Comparison of ENCODE assay signal across 18 cellular contexts in the genomic region with DNA sequence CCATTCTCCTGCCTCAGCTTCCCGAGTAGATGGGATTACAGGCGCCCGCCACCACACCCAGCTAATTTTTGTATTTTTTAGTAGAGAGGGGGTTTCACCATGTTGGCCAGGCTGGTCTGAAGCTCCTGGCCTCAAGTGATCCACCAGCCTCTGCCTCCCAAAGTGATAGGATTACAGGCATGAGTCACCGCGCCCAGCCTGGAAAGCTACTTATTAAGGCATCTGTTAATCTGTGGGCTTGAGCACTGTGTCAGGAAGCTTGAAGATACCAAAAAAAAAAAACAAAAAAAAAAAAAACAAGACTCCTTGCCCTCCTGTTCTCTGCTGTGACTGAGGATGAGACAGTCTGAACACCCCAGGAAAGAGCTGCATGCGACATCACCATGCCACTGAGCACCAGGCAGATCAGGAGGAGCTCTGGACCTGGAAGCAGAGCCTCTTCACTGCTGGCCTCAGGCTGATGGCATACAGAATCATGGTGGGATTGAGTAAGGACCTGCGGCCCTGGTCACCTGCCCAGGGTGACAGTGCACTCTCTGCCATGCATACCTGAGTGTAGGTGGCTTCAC.
A peak's percentile ranks its signal among the peaks of the same experiment; 100 is the strongest.
DNase-seq lines count a peak whose midpoint lies in the region; ATAC-seq and TF ChIP-seq lines count a peak whose summit lies in the region.
"Had no signal": no experiment of that assay in that cellular context is flagged by ENCODE, and none has a peak within 500 bp of the region (broad histone marks: within the 10 kb centered on the region; RNA-seq: fewer than 3 reads in every experiment).

No MANE protein-coding gene starts in this region.

- in situ Hi-C loops in brain microvascular endothelial cell (cut with HindIII; ENCODE audit: low pct_ligation_motif_present, low sequenced_read_pairs): no loop called here

- no peak for TF ChIP-seq EP300 in sigmoid colon (IDR thresholded peaks at IDR 0.05)

- H3K27me3 ChIP-seq in brain microvascular endothelial cell (replicated peaks) (no peaks in the 10 kb centered on the region), sigmoid colon (no peaks in the 10 kb centered on the region)
- H3K27me3 ChIP-seq: ascending aorta; BLaER1 treated with 17β-estradiol and CSF1 and Interleukin-3, amounts not matched to agents 10 nM and 100 nM; colonic mucosa; ovary had no signal

- ATAC-seq in HG03460 (IDR thresholded peaks at IDR 0.05; ENCODE audit: unreplicated experiment): no peak
- no peak for ATAC-seq in HG02938 (IDR thresholded peaks at IDR 0.05; ENCODE audit: unreplicated experiment)

- peak; percentile 71 for DNase-seq in EL
- peak; percentile 62 for DNase-seq in M059J (ENCODE audit: low read depth)
- DNase-seq in brain microvascular endothelial cell: peak; percentile 26
- DNase-seq in sigmoid colon: peak; percentile 45
- DNase-seq in NK-92 treated with Interleukin-12 subunit alpha and Interleukin-12 subunit beta, amount 100 ng/mL, for 24 hours (lab: John Stamatoyannopoulos, UW): no peak
- DNase-seq: activated CD4-positive, alpha-beta T cell treated with anti-CD3 and anti-CD28 coated beads, Interleukin-2, amount 10 ng/mL, durations not matched to agents 24 days and 14 days; activated naive CD4-positive, alpha-beta T cell; colonic mucosa; DMS53; H9; NCI-H146; ovary; stimulated activated CD4-positive, alpha-beta T cell treated with anti-CD3 and anti-CD28 coated beads, Interleukin-4, amount 100 ng/mL, for 24 hours had no signal

- TF ChIP-seq CTCF in brain microvascular endothelial cell (IDR thresholded peaks at IDR 0.05; ENCODE audit: low read depth, low read length, missing control alignments) (no peak), sigmoid colon (IDR thresholded peaks at IDR 0.05) (no peak)

- H3K27ac ChIP-seq in brain microvascular endothelial cell (no peak overlapping the region), sigmoid colon (no peak overlapping the region)
- H3K27ac ChIP-seq: ascending aorta; BLaER1 treated with 17β-estradiol and CSF1 and Interleukin-3, amounts not matched to agents 10 nM and 100 nM; colonic mucosa; ovary; thoracic aorta had no signal

- no peaks in the 10 kb centered on the region for H3K36me3 ChIP-seq in brain microvascular endothelial cell (replicated peaks)
- peaks cover 0 to 6% (median 2%) of the 10 kb centered on the region in 4 donors for H3K36me3 ChIP-seq in sigmoid colon
- H3K36me3 ChIP-seq: colonic mucosa, ovary had no signal

- 90 to 92% methylated on average over 7 of the region's 7 CpGs for WGBS in sigmoid colon, 2 donors

- H3K4me3 ChIP-seq in brain microvascular endothelial cell (ENCODE audit: low read depth, low read length): no peak overlapping the region
- H3K4me3 ChIP-seq in sigmoid colon: no peak overlapping the region
- H3K4me3 ChIP-seq: ascending aorta; BLaER1 treated with 17β-estradiol and CSF1 and Interleukin-3, amounts not matched to agents 10 nM and 100 nM; colonic mucosa; ovary; thoracic aorta had no signal

- H3K4me1 ChIP-seq in sigmoid colon: no peaks in the 10 kb centered on the region
- H3K4me1 ChIP-seq: ascending aorta, colonic mucosa had no signal

- H3K9me3 ChIP-seq in sigmoid colon: no peaks in the 10 kb centered on the region
- H3K9me3 ChIP-seq: ascending aorta; BLaER1 treated with 17β-estradiol and CSF1 and Interleukin-3, amounts not matched to agents 10 nM and 100 nM; colonic mucosa; ovary; thoracic aorta had no signal

- TF ChIP-seq POLR2A in sigmoid colon (IDR thresholded peaks at IDR 0.05): no peak

- intact Hi-C loops in sigmoid colon (cut with DNase I): no loop called here
